Comparison of ENCODE assay signal across 8 cellular contexts in genomic region chr7:66592597-66593146, GRCh38. TPM values are rescaled to one million over a fixed set of nuclear protein-coding genes. Genes with fewer than 3 reads are reported as not detected.
DNase-seq lines count a peak whose midpoint lies in the region; ATAC-seq and TF ChIP-seq lines count a peak whose summit lies in the region.
"Not testable (repeated sequence)": the region's sequence is repeated elsewhere in the genome, so short reads cannot be mapped to it uniquely, and the experiment has no call there.

No MANE protein-coding gene starts in this region.

- H3F3A ChIP-seq in smooth muscle cell (ENCODE audit: low read depth) = not testable (repeated sequence)

- peaks cover 29% of the 10 kb centered on the region for H3K4me1 ChIP-seq in BLaER1
- peaks cover 0 to 28% of the 10 kb centered on the region in 2 donors for H3K4me1 ChIP-seq in adrenal gland (replicated peaks in 1 of 2)
- H3K4me1 ChIP-seq in fibroblast of lung (ENCODE audit: control insufficient read depth, extremely low read depth, insufficient read depth, low read length) = not testable (repeated sequence)
- peaks cover 10% of the 10 kb centered on the region for H3K4me1 ChIP-seq in smooth muscle cell (ENCODE audit: low read depth)

- peak overlapping the region; percentile 90 for H3K4me3 Mint-ChIP-seq in mesothelial cell of epicardium

- TF ChIP-seq POLR2A in adrenal gland (IDR thresholded peaks at IDR 0.05) = not testable (repeated sequence)

- H3K9ac ChIP-seq in BLaER1 (peak overlapping the region; percentile 92), SK-N-MC (ENCODE audit: insufficient read length) (peak overlapping the region; percentile 93), fibroblast of lung (ENCODE audit: insufficient read depth, low read length) (peak overlapping the region; percentile 96), smooth muscle cell (ENCODE audit: low read depth) (peak overlapping the region; percentile 100)

- H3K36me3 Mint-ChIP-seq in mesothelial cell of epicardium = not testable (repeated sequence)

- intact Hi-C loops in adrenal gland (cut with DNase I) = not testable (repeated sequence)

- peak overlapping the region; percentile 94 for H3K27ac Mint-ChIP-seq in mesothelial cell of epicardium

- DNase-seq in SK-N-MC (ENCODE audit: low read depth, low spot score); adrenal gland; fibroblast of lung (ENCODE audit: low read depth in 2 of 2); mesothelial cell of epicardium (ENCODE audit: low spot score in 2 of 2, unreplicated experiment in 2 of 2); smooth muscle cell (lab: John Stamatoyannopoulos, UW; ENCODE audit: unreplicated experiment): not testable (repeated sequence)

- H3K4me1 Mint-ChIP-seq in mesothelial cell of epicardium = peaks cover 25% of the 10 kb centered on the region

- ATAC-seq in GM19463 (IDR thresholded peaks at IDR 0.05; ENCODE audit: unreplicated experiment) (peak; percentile 5), HG03103 (IDR thresholded peaks at IDR 0.05; ENCODE audit: low read depth, unreplicated experiment) (peak; percentile 8)

- H4K20me1 ChIP-seq in BLaER1 (peaks cover 43% of the 10 kb centered on the region), smooth muscle cell (ENCODE audit: low read depth) (peaks cover 41% of the 10 kb centered on the region)
- H4K20me1 ChIP-seq in fibroblast of lung (ENCODE audit: control insufficient read depth, extremely low read depth, insufficient read depth, low read length) = not testable (repeated sequence)

- H3K4me3 ChIP-seq in BLaER1 (peak overlapping the region; percentile 92), SK-N-MC (peak overlapping the region; percentile 94), adrenal gland (peak overlapping the region in 3 of 4 donors; percentile 72 to 92 (median 91)), fibroblast of lung (replicated peaks in 1 of 4; ENCODE audit: control extremely low read depth in 1 of 4, insufficient read depth in 1 of 4, low read depth in 3 of 4, low read length in 4 of 4) (peak overlapping the region; percentile 77 to 99 (median 90)), smooth muscle cell (peak overlapping the region; percentile 99)

- not testable (repeated sequence) for H3K9me3 Mint-ChIP-seq in mesothelial cell of epicardium

- H3K27me3 ChIP-seq in BLaER1; adrenal gland; fibroblast of lung (ENCODE audit: control insufficient read depth, insufficient read depth, low read length); smooth muscle cell (ENCODE audit: low read depth): not testable (repeated sequence)

- not testable (repeated sequence) for H3K27me3 Mint-ChIP-seq in mesothelial cell of epicardium (ENCODE audit: low read depth)

- H3K4me2 ChIP-seq in BLaER1 (peak overlapping the region; percentile 93), fibroblast of lung (ENCODE audit: extremely low read depth, insufficient read depth, low read length) (peak overlapping the region; percentile 69), smooth muscle cell (peak overlapping the region; percentile 97)

- H2AFZ ChIP-seq in fibroblast of lung (ENCODE audit: low read length) = peak overlapping the region; percentile 85
- peak overlapping the region; percentile 32 for H2AFZ ChIP-seq in smooth muscle cell (ENCODE audit: low read depth)

- H3K9me3 ChIP-seq in BLaER1; SK-N-MC (ENCODE audit: low read depth, low read length); adrenal gland (replicated peaks in 1 of 3); fibroblast of lung (ENCODE audit: control insufficient read depth, insufficient read depth, low read depth, low read length); smooth muscle cell (replicated peaks; ENCODE audit: low read depth): not testable (repeated sequence)

- H3K79me2 ChIP-seq in fibroblast of lung (ENCODE audit: control insufficient read depth, insufficient read depth, low read length) = peaks cover 49% of the 10 kb centered on the region
- peaks cover 48% of the 10 kb centered on the region for H3K79me2 ChIP-seq in smooth muscle cell (ENCODE audit: low read depth)

- WGBS in adrenal gland, 4 donors = 17 to 30% (median 24%) methylated on average over 4 of the region's 4 CpGs
- 26% methylated on average over 4 of the region's 4 CpGs for WGBS in smooth muscle cell (ENCODE audit: low lambda C conversion rate)

- H3K36me3 ChIP-seq in BLaER1; SK-N-MC (ENCODE audit: insufficient read depth, low read length); adrenal gland (replicated peaks in 1 of 2); fibroblast of lung (ENCODE audit: control insufficient read depth, insufficient read depth, low read length); smooth muscle cell (ENCODE audit: low read depth): not testable (repeated sequence)

- TF ChIP-seq CTCF in adrenal gland (IDR thresholded peaks at IDR 0.05); fibroblast of lung (conservative IDR thresholded peaks at IDR 0.05 in 1 of 2, IDR thresholded peaks at IDR 0.05 in 1 of 2; ENCODE audit: low read depth in 1 of 2, low read length in 2 of 2); mesothelial cell of epicardium (IDR thresholded peaks at IDR 0.05; ENCODE audit: unreplicated experiment); smooth muscle cell (IDR thresholded peaks at IDR 0.05; ENCODE audit: borderline replicate concordance, insufficient read depth, poor library complexity, severe bottlenecking): not testable (repeated sequence)

- H3K27ac ChIP-seq in BLaER1 = peak overlapping the region; percentile 83
- H3K27ac ChIP-seq in SK-N-MC = 0 out of 2 replicates have a peak overlapping the region, but pooled peaks have one; percentile 50
- H3K27ac ChIP-seq in adrenal gland = peak overlapping the region; percentile 93 to 100 (median 97)
- H3K27ac ChIP-seq in fibroblast of lung (ENCODE audit: insufficient read depth, low read length) = peak overlapping the region; percentile 99
- H3K27ac ChIP-seq in smooth muscle cell (ENCODE audit: low read depth) = peak overlapping the region; percentile 100

RNA-seq across cellular contexts. Expression of gene KCTD7, which starts 36.0 kb away (rescaled TPM):
- total RNA-seq in adrenal gland = 10 to 100 TPM; 10.2 to 25.0 (median 16.5) TPM
- 10 to 100 TPM in 1 of 3 donors, 1 to 10 TPM in 2; 4.9 to 17.9 (median 6.0) TPM for polyA plus RNA-seq in adrenal gland
- total RNA-seq in fibroblast of lung = 7.4 and 15.2 TPM in 2 replicates
- polyA plus RNA-seq in fibroblast of lung = 10.4 and 17.4 TPM in 2 replicates
- polyA plus RNA-seq in fibroblast of lung (2012) = 5.3 and 10.6 TPM in 2 replicates
- polyA minus RNA-seq in fibroblast of lung (ENCODE audit: low replicate concordance) = 24.6 and 36.0 TPM in 2 replicates
- total RNA-seq in mesothelial cell of epicardium = 14.3 to 15.9 TPM (median 15.2 TPM) in 3 replicates
- total RNA-seq in smooth muscle cell = 6.3 and 8.1 TPM in 2 replicates
- polyA plus RNA-seq in smooth muscle cell = 3.9 and 4.8 TPM in 2 replicates

Comparison
In these comparisons a context has a peak if more than half of its experiments do, and no peak if none do; other contexts are left out.
1. H3K27ac ChIP-seq: peak in every context shown above with its lines; median percentile 100 in smooth muscle cell; 99 in fibroblast of lung; 97 in adrenal gland; 83 in BLaER1; 50 in SK-N-MC.